In the genomic region with DNA sequence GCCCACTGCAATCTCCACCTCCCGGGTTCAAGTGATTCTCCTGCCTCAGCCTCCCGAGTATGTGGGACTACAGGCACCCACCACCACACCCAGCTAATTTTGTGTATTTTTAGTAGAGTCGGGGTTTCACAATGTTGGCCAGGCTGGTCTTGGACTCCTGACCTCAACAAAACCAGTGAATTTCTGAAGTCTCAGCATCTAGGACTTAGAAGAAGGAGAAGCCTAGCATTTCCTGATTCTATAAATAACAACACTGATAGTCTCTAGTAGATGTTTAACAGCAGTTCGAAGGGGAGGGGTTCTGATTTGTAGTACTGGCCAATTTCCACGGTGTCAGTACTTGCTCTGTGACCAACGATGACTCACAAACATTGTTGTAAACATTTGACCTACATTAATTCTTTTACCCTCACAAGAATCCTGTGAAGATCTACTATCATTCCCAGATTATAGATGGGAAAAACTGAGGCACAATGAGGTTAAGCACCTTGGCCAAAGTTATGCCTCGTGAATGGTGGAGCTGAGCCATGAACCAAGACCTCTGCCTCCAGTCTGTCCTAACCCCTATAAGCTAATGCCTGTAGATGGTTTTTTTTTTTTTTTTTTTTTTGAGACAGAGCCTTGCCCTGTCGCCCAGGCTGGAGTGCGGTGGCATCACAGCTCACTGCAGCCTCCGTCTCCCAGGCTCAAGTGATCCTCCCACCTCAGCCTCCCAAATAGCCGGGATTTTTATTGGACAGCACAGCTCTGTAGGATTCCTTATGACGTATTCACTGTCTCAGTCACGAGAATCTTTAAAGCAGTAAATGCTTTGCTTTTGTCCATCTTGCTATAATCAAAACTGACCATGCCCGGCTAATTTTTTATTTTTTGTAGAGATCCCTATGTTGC, we compare ENCODE assay signal across 8 cellular contexts. TPM values are rescaled to one million over a fixed set of nuclear protein-coding genes. Genes with fewer than 3 reads are reported as not detected.
DNase-seq lines count a peak whose midpoint lies in the region; ATAC-seq and TF ChIP-seq lines count a peak whose summit lies in the region.

No MANE protein-coding gene starts in this region.

- H3K9me3 Mint-ChIP-seq in activated naive CD4-positive, alpha-beta T cell treated with anti-CD3 and anti-CD28 coated beads, Interleukin-2, amount 10 ng/mL, durations not matched to agents 7 days and 5 days, result no peaks in the 10 kb centered on the region

- ATAC-seq in left ventricle myocardium superior (peak; percentile 38), GM18868 (IDR thresholded peaks at IDR 0.05; ENCODE audit: unreplicated experiment) (no peak)

- H3K27ac Mint-ChIP-seq in activated naive CD4-positive, alpha-beta T cell treated with anti-CD3 and anti-CD28 coated beads, Interleukin-2, amount 10 ng/mL, durations not matched to agents 7 days and 5 days, result peak overlapping the region; percentile 71

- no peaks in the 10 kb centered on the region for H3K27me3 Mint-ChIP-seq in activated naive CD4-positive, alpha-beta T cell treated with anti-CD3 and anti-CD28 coated beads, Interleukin-2, amount 10 ng/mL, durations not matched to agents 7 days and 5 days

- H3K27me3 ChIP-seq in A673 (replicated peaks; ENCODE audit: insufficient read depth, low read depth, low read length, poor library complexity), result no peaks in the 10 kb centered on the region

- H3K9me3 ChIP-seq in A673 (ENCODE audit: low read depth, low read length, poor library complexity, severe bottlenecking), result no peaks in the 10 kb centered on the region

- H3K4me3 ChIP-seq in A673 (ENCODE audit: low read depth, low read length, poor library complexity, severe bottlenecking), result no peak overlapping the region

- CTCF ChIA-PET in activated naive CD4-positive, alpha-beta T cell treated with anti-CD3 and anti-CD28 coated beads, Interleukin-2, amount 10 ng/mL, durations not matched to agents 7 days and 5 days (lab: Charles Lee), result interaction anchor here (1.0 to 1.4 kb wide), 3 partner anchors 9 to 32 kb away, joined by 3 to 4 read pairs (median 3); no protein-coding TSS in a partner anchor
- CTCF ChIA-PET in A673 (lab: Charles Lee), result no interaction called here

- H3K4me3 Mint-ChIP-seq in activated naive CD4-positive, alpha-beta T cell treated with anti-CD3 and anti-CD28 coated beads, Interleukin-2, amount 10 ng/mL, durations not matched to agents 7 days and 5 days, result no peak overlapping the region

- H3K4me1 Mint-ChIP-seq in activated naive CD4-positive, alpha-beta T cell treated with anti-CD3 and anti-CD28 coated beads, Interleukin-2, amount 10 ng/mL, durations not matched to agents 7 days and 5 days, result peaks cover 58% of the 10 kb centered on the region

- H3K36me3 Mint-ChIP-seq in activated naive CD4-positive, alpha-beta T cell treated with anti-CD3 and anti-CD28 coated beads, Interleukin-2, amount 10 ng/mL, durations not matched to agents 7 days and 5 days, result peaks cover 73% of the 10 kb centered on the region

- no peaks in the 10 kb centered on the region for H3K36me3 ChIP-seq in A673 (ENCODE audit: insufficient read depth, low read length, poor library complexity, severe bottlenecking)

- BruUV-seq in A673 (replicated peaks; lab: Mats Ljungman, UMichigan), result no TSS peak

- DNase-seq in activated naive CD4-positive, alpha-beta T cell treated with Interleukin-2 at 50 U/mL for 16 hours, result peak; percentile 14
- no peak for DNase-seq in activated naive CD4-positive, alpha-beta T cell (lab: John Stamatoyannopoulos, UW)
- no peak for DNase-seq in activated naive CD4-positive, alpha-beta T cell treated with anti-CD3 and anti-CD28 coated beads, Interleukin-2, amount 10 ng/mL, durations not matched to agents 7 days and 5 days
- DNase-seq in left ventricle myocardium superior (no peak), superior temporal gyrus (ENCODE audit: extremely low spot score) (peak; percentile 17), NCI-H446 (lab: John Stamatoyannopoulos, UW) (no peak), A673 (ENCODE audit: low spot score) (no peak)

- no peak for TF ChIP-seq CTCF in A673 (conservative IDR thresholded peaks at IDR 0.05; ENCODE audit: low read depth, low read length)

- POLR2A ChIA-PET in A673 (lab: Charles Lee; ENCODE audit: low non-redundant PET), result no interaction called here

- no peak overlapping the region for H3K27ac ChIP-seq in A673 (ENCODE audit: low read depth, low read length, poor library complexity, severe bottlenecking)

- H3K4me1 ChIP-seq in A673 (ENCODE audit: insufficient read depth, low read length, poor library complexity, severe bottlenecking), result no peaks in the 10 kb centered on the region

- intact Hi-C loops in left ventricle myocardium superior (cut with micrococcal nuclease) (no loop called here), A673 (cut with micrococcal nuclease; ENCODE audit: unreplicated experiment) (no loop called here)

RNA-seq across cellular contexts. Expression of gene P2RX4, which starts 5.2 kb away (rescaled TPM):
- total RNA-seq in left ventricle myocardium superior, result 4.9 TPM
- 7.6 and 9.9 TPM in 2 replicates for total RNA-seq in A673 (2021)

Comparison
In these comparisons a context has a peak if more than half of its experiments do, and no peak if none do; other contexts are left out.
1. DNase-seq: peak in activated naive CD4-positive, alpha-beta T cell treated with Interleukin-2 at 50 U/mL for 16 hours (single experiment) and superior temporal gyrus (single experiment); none in activated naive CD4-positive, alpha-beta T cell (0 of 4), activated naive CD4-positive, alpha-beta T cell treated with anti-CD3 and anti-CD28 coated beads, Interleukin-2, amount 10 ng/mL, durations not matched to agents 7 days and 5 days (single experiment), left ventricle myocardium superior (single experiment), NCI-H446 (0 of 2) and A673 (single experiment).